Comparison of ENCODE assay signal across 16 cellular contexts in the genomic region with DNA sequence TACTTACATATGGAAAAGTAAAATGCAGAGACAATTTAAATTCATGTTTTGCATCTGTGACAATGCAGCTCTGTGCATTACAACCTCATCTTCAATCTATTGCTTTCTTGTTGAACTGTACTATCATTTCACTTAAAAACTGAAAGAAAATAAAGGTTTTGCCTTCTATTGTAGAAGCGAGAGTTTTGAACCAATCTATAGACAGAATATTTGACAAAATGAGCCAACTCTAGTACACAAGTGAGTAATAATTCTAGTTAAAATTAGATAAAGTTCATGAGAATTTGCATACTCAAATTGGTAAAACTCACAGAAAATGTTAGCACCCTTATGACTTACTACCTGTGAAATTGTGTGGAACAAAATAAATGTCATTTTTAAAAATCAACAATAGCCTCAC.
"Had no signal": no experiment of that assay in that cellular context is flagged by ENCODE, and none has a peak within 500 bp of the region (broad histone marks: within the 10 kb centered on the region; RNA-seq: fewer than 3 reads in every experiment).

No MANE protein-coding gene starts in this region.

- ATAC-seq: activated CD8-positive, alpha-beta T cell treated with anti-CD3 and anti-CD28 coated beads, Interleukin-2, amount 10 ng/mL, durations not matched to agents 7 days and 5 days; activated T-helper 17 cell treated with anti-CD3 and anti-CD28 coated beads, Interleukin-2, amount 50 U/mL, for 72 hours; effector memory CD8-positive, alpha-beta T cell; gastroesophageal sphincter; natural killer cell treated with Interleukin-12 subunit alpha and Interleukin-12 subunit beta and Interleukin-15 and Interleukin-18, amount 100 ng/mL, for 72 hours; right cardiac atrium; WTC11 had no signal

- DNase-seq: activated CD4-positive, alpha-beta T cell treated with anti-CD3 and anti-CD28 coated beads for 48 hours; activated CD8-positive, alpha-beta memory T cell treated with anti-CD3 and anti-CD28 coated beads, Interleukin-2, amount 50 U/mL, for 48 hours; activated CD8-positive, alpha-beta T cell treated with anti-CD3 and anti-CD28 coated beads, Interleukin-2, amount 10 ng/mL, durations not matched to agents 7 days and 5 days; activated naive CD4-positive, alpha-beta T cell treated with anti-CD3 and anti-CD28 coated beads, Interleukin-2, amount 10 ng/mL, durations not matched to agents 7 days and 5 days; cortex of kidney; effector memory CD8-positive, alpha-beta T cell; left ventricle myocardium inferior; mesenchymal stem cell; occipital lobe; right cardiac atrium; tibial artery; uterus had no signal
